ENCODE assay signal across 11 cellular contexts in genomic region chr2:131518531-131518930, GRCh38. TPM values are rescaled to one million over a fixed set of nuclear protein-coding genes. Genes with fewer than 3 reads are reported as not detected.
"Had no signal": no experiment of that assay in that cellular context is flagged by ENCODE, and none has a peak within 500 bp of the region (broad histone marks: within the 10 kb centered on the region; RNA-seq: fewer than 3 reads in every experiment).

No MANE protein-coding gene starts in this region.

RNA-seq across cellular contexts. Expression of gene TUBA3D, which starts 42.6 kb away (rescaled TPM):
- total RNA-seq: activated B cell treated with CpG ODN at 0.5 μM for 24 hours; activated CD4-positive, alpha-beta memory T cell treated with anti-CD3 and anti-CD28 coated beads for 36 hours; activated CD4-positive, alpha-beta T cell treated with anti-CD3 and anti-CD28 coated beads, Interleukin-2, amount 10 ng/mL, durations not matched to agents 24 days and 14 days; activated CD8-positive, alpha-beta memory T cell treated with anti-CD3 and anti-CD28 coated beads for 36 hours; activated CD8-positive, alpha-beta T cell treated with anti-CD3 and anti-CD28 coated beads for 36 hours; activated naive CD8-positive, alpha-beta T cell treated with anti-CD3 and anti-CD28 coated beads, Interleukin-2, amount 10 ng/mL, durations not matched to agents 7 days and 5 days; activated T-cell treated with anti-CD3 and anti-CD28 coated beads, Interleukin-2, amount 50 U/mL, for 4 hours; activated T-cell treated with anti-CD3 and anti-CD28 coated beads, Interleukin-2, amount 50 U/mL, for 72 hours; activated T-helper 1 cell treated with anti-CD3 and anti-CD28 coated beads, Interleukin-12 subunit alpha, Interleukin-12 subunit beta, Interleukin-2, Interleukin-4 antibody, amounts not matched to agents 30 ng/mL and 10 ng/mL and 1 ng/mL, durations not matched to agents 14 hours and 24 hours and 36 hours; activated T-helper 17 cell treated with anti-CD3 and anti-CD28 coated beads, Interleukin-2, amount 50 U/mL, for 72 hours; ascending aorta had no signal
